9 cellular contexts compared by ENCODE assay signal in genomic region chr17:72388765-72389473, GRCh38.
DNase-seq lines count a peak whose midpoint lies in the region; ATAC-seq and TF ChIP-seq lines count a peak whose summit lies in the region.
"Had no signal": no experiment of that assay in that cellular context is flagged by ENCODE, and none has a peak within 500 bp of the region (broad histone marks: within the 10 kb centered on the region; RNA-seq: fewer than 3 reads in every experiment).

No MANE protein-coding gene starts in this region.

- H3K4me1 ChIP-seq in upper lobe of left lung = no peaks in the 10 kb centered on the region
- H3K4me1 ChIP-seq: gastroesophageal sphincter had no signal

- ATAC-seq in GM18858 (IDR thresholded peaks at IDR 0.05; ENCODE audit: unreplicated experiment) (peak; percentile 65), HG02571 (IDR thresholded peaks at IDR 0.05; ENCODE audit: unreplicated experiment) (peak; percentile 61), left colon (peak; percentile 32), upper lobe of left lung (ENCODE audit: low FRiP score in 2 of 2) (no peak)
- no peak for ATAC-seq in activated CD4-positive, CD25-positive, alpha-beta regulatory T cell treated with anti-CD3 and anti-CD28 coated beads, Interleukin-2, amount 50 U/mL, for 24 hours
- ATAC-seq: gastroesophageal sphincter had no signal

- no peaks in the 10 kb centered on the region for H3K27me3 ChIP-seq in upper lobe of left lung

- TF ChIP-seq CTCF in upper lobe of left lung (IDR thresholded peaks at IDR 0.05) = no peak

- H3K27ac ChIP-seq in upper lobe of left lung = no peak overlapping the region
- H3K27ac ChIP-seq: gastroesophageal sphincter had no signal

- DNase-seq in NCI-H524 treated with DMSO at 0.1 percent for 48 hours (lab: John Stamatoyannopoulos, UW) (peak; percentile 70), left colon (no peak), upper lobe of left lung (no peak), SK-N-DZ (ENCODE audit: low spot score) (no peak), dedifferentiated amniotic fluid mesenchymal stem cell (ENCODE audit: extremely low spot score) (no peak)

- intact Hi-C loops in left colon (cut with DNase I, micrococcal nuclease) = no loop called here

- TF ChIP-seq POLR2A in upper lobe of left lung (IDR thresholded peaks at IDR 0.05) = no peak

- no peaks in the 10 kb centered on the region for H3K9me3 ChIP-seq in upper lobe of left lung
- H3K9me3 ChIP-seq: gastroesophageal sphincter had no signal

- no peak overlapping the region for H3K4me3 ChIP-seq in upper lobe of left lung
- H3K4me3 ChIP-seq: gastroesophageal sphincter had no signal

- 74 to 80% methylated on average over 8 to 10 of the region's 10 CpGs for WGBS in upper lobe of left lung, 2 donors

- TF ChIP-seq EP300 in upper lobe of left lung (IDR thresholded peaks at IDR 0.05) = no peak

- no peaks in the 10 kb centered on the region for H3K36me3 ChIP-seq in upper lobe of left lung
- H3K36me3 ChIP-seq: gastroesophageal sphincter had no signal

Comparison
In these comparisons a context has a peak if more than half of its experiments do, and no peak if none do; other contexts are left out.
1. ATAC-seq: peak in GM18858 (single experiment), HG02571 (single experiment) and left colon (single experiment); none in upper lobe of left lung (0 of 2) and activated CD4-positive, CD25-positive, alpha-beta regulatory T cell treated with anti-CD3 and anti-CD28 coated beads, Interleukin-2, amount 50 U/mL, for 24 hours (0 of 2).